In genomic region chr7:108109216-108109908, GRCh38 we compare ENCODE assay signal across 8 cellular contexts. TPM values are rescaled to one million over a fixed set of nuclear protein-coding genes. Genes with fewer than 3 reads are reported as not detected.
A peak's percentile ranks its signal among the peaks of the same experiment; 100 is the strongest.
DNase-seq lines count a peak whose midpoint lies in the region; ATAC-seq and TF ChIP-seq lines count a peak whose summit lies in the region.
"Had no signal": no experiment of that assay in that cellular context is flagged by ENCODE, and none has a peak within 500 bp of the region (broad histone marks: within the 10 kb centered on the region; RNA-seq: fewer than 3 reads in every experiment).

No MANE protein-coding gene starts in this region.

- peak; percentile 57 for ATAC-seq in GM21423 (IDR thresholded peaks at IDR 0.05; ENCODE audit: unreplicated experiment)

- H3K4me3 ChIP-seq in choroid plexus epithelial cell (ENCODE audit: low read depth, low read length): no peak overlapping the region
- H3K4me3 ChIP-seq: SJCRH30 had no signal

- peak; percentile 49 for TF ChIP-seq CTCF in choroid plexus epithelial cell (conservative IDR thresholded peaks at IDR 0.05; ENCODE audit: low read depth, low read length)

- DNase-seq in GDM1 (lab: John Stamatoyannopoulos, UW) (peak; percentile 1), NCI-H2196 (lab: John Stamatoyannopoulos, UW; ENCODE audit: unreplicated experiment) (peak; percentile 26), choroid plexus epithelial cell (ENCODE audit: low read depth) (peak; percentile 36), renal cortical epithelial cell (ENCODE audit: low read depth) (peak; percentile 59), DMS114 treated with DMSO at 0.1 percent for 48 hours (lab: John Stamatoyannopoulos, UW; ENCODE audit: unreplicated experiment) (no peak)
- DNase-seq in activated CD4-positive, CD25-positive, alpha-beta regulatory T cell treated with anti-CD3 and anti-CD28 coated beads, Interleukin-2, amount 50 U/mL, for 72 hours: no peak

RNA-seq across cellular contexts. Expression of gene LAMB4, which starts 20.8 kb away (rescaled TPM):
- total RNA-seq in renal cortical epithelial cell: 0.17 and 0.65 TPM in 2 replicates
- total RNA-seq: SJCRH30 had no signal

Comparison
In these comparisons a context has a peak if more than half of its experiments do, and no peak if none do; other contexts are left out.
1. DNase-seq: peak in GDM1 (single experiment), NCI-H2196 (single experiment), choroid plexus epithelial cell (single experiment) and renal cortical epithelial cell (single experiment); none in DMS114 treated with DMSO at 0.1 percent for 48 hours (single experiment) and activated CD4-positive, CD25-positive, alpha-beta regulatory T cell treated with anti-CD3 and anti-CD28 coated beads, Interleukin-2, amount 50 U/mL, for 72 hours (single experiment).